3 cellular contexts compared by ENCODE assay signal in the genomic region with DNA sequence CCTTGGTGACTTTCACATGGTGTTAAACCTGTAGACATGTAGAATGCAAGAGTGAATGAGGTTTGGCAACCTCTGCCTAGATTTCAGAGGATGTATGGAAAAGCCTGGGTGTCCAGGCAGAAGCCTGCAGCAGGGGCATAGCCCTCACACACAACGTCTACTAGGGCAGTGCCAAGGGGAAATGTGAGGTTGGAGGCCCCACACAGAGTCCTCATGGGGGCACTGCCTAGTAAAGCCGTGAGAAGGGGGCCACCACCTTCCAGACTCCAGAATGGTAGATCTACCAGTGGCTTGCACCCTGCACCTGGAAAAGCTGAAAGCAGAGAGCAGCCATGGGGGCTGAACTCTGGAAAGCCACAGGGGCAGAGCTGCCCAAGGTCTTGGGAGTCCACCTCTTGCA.
"Had no signal": no experiment of that assay in that cellular context is flagged by ENCODE, and none has a peak within 500 bp of the region (broad histone marks: within the 10 kb centered on the region; RNA-seq: fewer than 3 reads in every experiment).

No MANE protein-coding gene starts in this region.

- DNase-seq: GDM1, GF-D8 had no signal

- H3K4me3 ChIP-seq: GM12878 had no signal

- ATAC-seq: GM12878 had no signal
